Comparison of ENCODE assay signal across 1 cellular context in genomic region chr11:59135648-59136461, GRCh38.
A peak's percentile ranks its signal among the peaks of the same experiment; 100 is the strongest.
TF ChIP-seq lines count a peak whose summit lies in the region.

No MANE protein-coding gene starts in this region.

TF ChIP-seq in HepG2, 621 proteins besides CTCF, POLR2A, EP300 and RAD21 (continued from another document and continues in another):
- TF ChIP-seq ARID5B (CRISPR knock-in tag; IDR thresholded peaks at IDR 0.05) (peak; percentile 39; the same call in 1 of the 2 replicates), RFXANK (CRISPR knock-in tag; IDR thresholded peaks at IDR 0.05) (no peak), ZNF547 (CRISPR knock-in tag; IDR thresholded peaks at IDR 0.05) (0 out of 2 replicates have a peak, but pooled peaks have one; percentile 44), NFE2L1 (CRISPR knock-in tag; IDR thresholded peaks at IDR 0.05; ENCODE audit: borderline replicate concordance) (no peak), JDP2 (CRISPR knock-in tag; IDR thresholded peaks at IDR 0.05; ENCODE audit: borderline replicate concordance) (no peak), HDAC2 (CRISPR knock-in tag; IDR thresholded peaks at IDR 0.05) (peak; percentile 26; the same call in 1 of the 2 replicates), ZNF782 (CRISPR knock-in tag; IDR thresholded peaks at IDR 0.05; ENCODE audit: borderline replicate concordance) (no peak), RXRB (CRISPR knock-in tag; IDR thresholded peaks at IDR 0.05; ENCODE audit: borderline replicate concordance) (peak; percentile 48; the same call in 1 of the 2 replicates), MAZ (IDR thresholded peaks at IDR 0.05; ENCODE audit: borderline replicate concordance, low read depth, low read length) (peak; percentile 69; the same call in 1 of the 2 replicates), MAZ (CRISPR knock-in tag; IDR thresholded peaks at IDR 0.05; ENCODE audit: low read depth) (peak; percentile 71), ZNF562 (CRISPR knock-in tag; IDR thresholded peaks at IDR 0.05; ENCODE audit: borderline replicate concordance) (no peak), ZBTB7B (CRISPR knock-in tag; IDR thresholded peaks at IDR 0.05) (peak; percentile 53; the same call in 1 of the 2 replicates), TEAD3 (CRISPR knock-in tag; optimal IDR thresholded peaks at IDR 0.05; ENCODE audit: borderline replicate concordance) (peak; percentile 49), FOXK2 (IDR thresholded peaks at IDR 0.05) (0 out of 2 replicates have a peak, but pooled peaks have one; percentile 14), SP2 (CRISPR knock-in tag; IDR thresholded peaks at IDR 0.05) (no peak), FOXA3 (CRISPR knock-in tag; IDR thresholded peaks at IDR 0.05) (0 out of 2 replicates have a peak, but pooled peaks have one; percentile 14), ZFP36L1 (CRISPR knock-in tag; IDR thresholded peaks at IDR 0.05) (no peak), HIVEP1 (CRISPR knock-in tag; IDR thresholded peaks at IDR 0.05) (no peak), FOXK1 (CRISPR knock-in tag; IDR thresholded peaks at IDR 0.05; ENCODE audit: borderline replicate concordance, low read depth) (0 out of 2 replicates have a peak, but pooled peaks have one; percentile 19), ZGPAT (CRISPR knock-in tag; IDR thresholded peaks at IDR 0.05) (peak; percentile 59; the same call in 1 of the 2 replicates), BORCS8-MEF2B (CRISPR knock-in tag; IDR thresholded peaks at IDR 0.05) (peak; percentile 60; the same call in 1 of the 2 replicates), HDAC1 (CRISPR knock-in tag; IDR thresholded peaks at IDR 0.05) (peak; percentile 45; the same call in 1 of the 2 replicates), ZNF737 (CRISPR knock-in tag; IDR thresholded peaks at IDR 0.05; ENCODE audit: borderline replicate concordance) (no peak), NFATC3 (CRISPR knock-in tag; IDR thresholded peaks at IDR 0.05) (0 out of 2 replicates have a peak, but pooled peaks have one; percentile 48), NBN (conservative IDR thresholded peaks at IDR 0.05) (no peak), SMC3 (IDR thresholded peaks at IDR 0.05; ENCODE audit: low read length) (peak; percentile 46; the same call in 1 of the 2 replicates), ADNP (CRISPR knock-in tag; IDR thresholded peaks at IDR 0.05) (no peak), ARID4A (CRISPR knock-in tag; IDR thresholded peaks at IDR 0.05; ENCODE audit: borderline replicate concordance) (peak; percentile 33; the same call in 1 of the 2 replicates), MYNN (CRISPR knock-in tag; IDR thresholded peaks at IDR 0.05; ENCODE audit: low read depth) (no peak), KDM3A (CRISPR knock-in tag; IDR thresholded peaks at IDR 0.05; ENCODE audit: low read depth) (peak; percentile 89), ISL2 (CRISPR knock-in tag; IDR thresholded peaks at IDR 0.05) (no peak), KLF11 (CRISPR knock-in tag; IDR thresholded peaks at IDR 0.05) (0 out of 2 replicates have a peak, but pooled peaks have one; percentile 52)
- TF ChIP-seq, protein P1, sequence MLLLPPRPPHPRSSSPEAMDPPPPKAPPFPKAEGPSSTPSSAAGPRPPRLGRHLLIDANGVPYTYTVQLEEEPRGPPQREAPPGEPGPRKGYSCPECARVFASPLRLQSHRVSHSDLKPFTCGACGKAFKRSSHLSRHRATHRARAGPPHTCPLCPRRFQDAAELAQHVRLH (CRISPR knock-in tag; IDR thresholded peaks at IDR 0.05; ENCODE audit: borderline replicate concordance, low read depth) = peak; percentile 46; the same call in 1 of the 2 replicates
- TF ChIP-seq, protein P2, sequence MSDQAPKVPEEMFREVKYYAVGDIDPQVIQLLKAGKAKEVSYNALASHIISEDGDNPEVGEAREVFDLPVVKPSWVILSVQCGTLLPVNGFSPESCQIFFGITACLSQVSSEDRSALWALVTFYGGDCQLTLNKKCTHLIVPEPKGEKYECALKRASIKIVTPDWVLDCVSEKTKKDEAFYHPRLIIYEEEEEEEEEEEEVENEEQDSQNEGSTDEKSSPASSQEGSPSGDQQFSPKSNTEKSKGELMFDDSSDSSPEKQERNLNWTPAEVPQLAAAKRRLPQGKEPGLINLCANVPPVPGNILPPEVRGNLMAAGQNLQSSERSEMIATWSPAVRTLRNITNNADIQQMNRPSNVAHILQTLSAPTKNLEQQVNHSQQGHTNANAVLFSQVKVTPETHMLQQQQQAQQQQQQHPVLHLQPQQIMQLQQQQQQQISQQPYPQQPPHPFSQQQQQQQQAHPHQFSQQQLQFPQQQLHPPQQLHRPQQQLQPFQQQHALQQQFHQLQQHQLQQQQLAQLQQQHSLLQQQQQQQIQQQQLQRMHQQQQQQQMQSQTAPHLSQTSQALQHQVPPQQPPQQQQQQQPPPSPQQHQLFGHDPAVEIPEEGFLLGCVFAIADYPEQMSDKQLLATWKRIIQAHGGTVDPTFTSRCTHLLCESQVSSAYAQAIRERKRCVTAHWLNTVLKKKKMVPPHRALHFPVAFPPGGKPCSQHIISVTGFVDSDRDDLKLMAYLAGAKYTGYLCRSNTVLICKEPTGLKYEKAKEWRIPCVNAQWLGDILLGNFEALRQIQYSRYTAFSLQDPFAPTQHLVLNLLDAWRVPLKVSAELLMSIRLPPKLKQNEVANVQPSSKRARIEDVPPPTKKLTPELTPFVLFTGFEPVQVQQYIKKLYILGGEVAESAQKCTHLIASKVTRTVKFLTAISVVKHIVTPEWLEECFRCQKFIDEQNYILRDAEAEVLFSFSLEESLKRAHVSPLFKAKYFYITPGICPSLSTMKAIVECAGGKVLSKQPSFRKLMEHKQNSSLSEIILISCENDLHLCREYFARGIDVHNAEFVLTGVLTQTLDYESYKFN (CRISPR knock-in tag; conservative IDR thresholded peaks at IDR 0.05) = 0 out of 2 replicates have a peak, but pooled peaks have one; percentile 35
- TF ChIP-seq, protein P3, sequence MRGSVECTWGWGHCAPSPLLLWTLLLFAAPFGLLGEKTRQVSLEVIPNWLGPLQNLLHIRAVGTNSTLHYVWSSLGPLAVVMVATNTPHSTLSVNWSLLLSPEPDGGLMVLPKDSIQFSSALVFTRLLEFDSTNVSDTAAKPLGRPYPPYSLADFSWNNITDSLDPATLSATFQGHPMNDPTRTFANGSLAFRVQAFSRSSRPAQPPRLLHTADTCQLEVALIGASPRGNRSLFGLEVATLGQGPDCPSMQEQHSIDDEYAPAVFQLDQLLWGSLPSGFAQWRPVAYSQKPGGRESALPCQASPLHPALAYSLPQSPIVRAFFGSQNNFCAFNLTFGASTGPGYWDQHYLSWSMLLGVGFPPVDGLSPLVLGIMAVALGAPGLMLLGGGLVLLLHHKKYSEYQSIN (CRISPR knock-in tag; IDR thresholded peaks at IDR 0.05; ENCODE audit: borderline replicate concordance) = no peak
- TF ChIP-seq, protein P4, sequence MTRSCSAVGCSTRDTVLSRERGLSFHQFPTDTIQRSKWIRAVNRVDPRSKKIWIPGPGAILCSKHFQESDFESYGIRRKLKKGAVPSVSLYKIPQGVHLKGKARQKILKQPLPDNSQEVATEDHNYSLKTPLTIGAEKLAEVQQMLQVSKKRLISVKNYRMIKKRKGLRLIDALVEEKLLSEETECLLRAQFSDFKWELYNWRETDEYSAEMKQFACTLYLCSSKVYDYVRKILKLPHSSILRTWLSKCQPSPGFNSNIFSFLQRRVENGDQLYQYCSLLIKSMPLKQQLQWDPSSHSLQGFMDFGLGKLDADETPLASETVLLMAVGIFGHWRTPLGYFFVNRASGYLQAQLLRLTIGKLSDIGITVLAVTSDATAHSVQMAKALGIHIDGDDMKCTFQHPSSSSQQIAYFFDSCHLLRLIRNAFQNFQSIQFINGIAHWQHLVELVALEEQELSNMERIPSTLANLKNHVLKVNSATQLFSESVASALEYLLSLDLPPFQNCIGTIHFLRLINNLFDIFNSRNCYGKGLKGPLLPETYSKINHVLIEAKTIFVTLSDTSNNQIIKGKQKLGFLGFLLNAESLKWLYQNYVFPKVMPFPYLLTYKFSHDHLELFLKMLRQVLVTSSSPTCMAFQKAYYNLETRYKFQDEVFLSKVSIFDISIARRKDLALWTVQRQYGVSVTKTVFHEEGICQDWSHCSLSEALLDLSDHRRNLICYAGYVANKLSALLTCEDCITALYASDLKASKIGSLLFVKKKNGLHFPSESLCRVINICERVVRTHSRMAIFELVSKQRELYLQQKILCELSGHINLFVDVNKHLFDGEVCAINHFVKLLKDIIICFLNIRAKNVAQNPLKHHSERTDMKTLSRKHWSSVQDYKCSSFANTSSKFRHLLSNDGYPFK (CRISPR knock-in tag; IDR thresholded peaks at IDR 0.05; ENCODE audit: borderline replicate concordance) = peak; percentile 40; the same call in 1 of the 2 replicates
- TF ChIP-seq, protein P5, sequence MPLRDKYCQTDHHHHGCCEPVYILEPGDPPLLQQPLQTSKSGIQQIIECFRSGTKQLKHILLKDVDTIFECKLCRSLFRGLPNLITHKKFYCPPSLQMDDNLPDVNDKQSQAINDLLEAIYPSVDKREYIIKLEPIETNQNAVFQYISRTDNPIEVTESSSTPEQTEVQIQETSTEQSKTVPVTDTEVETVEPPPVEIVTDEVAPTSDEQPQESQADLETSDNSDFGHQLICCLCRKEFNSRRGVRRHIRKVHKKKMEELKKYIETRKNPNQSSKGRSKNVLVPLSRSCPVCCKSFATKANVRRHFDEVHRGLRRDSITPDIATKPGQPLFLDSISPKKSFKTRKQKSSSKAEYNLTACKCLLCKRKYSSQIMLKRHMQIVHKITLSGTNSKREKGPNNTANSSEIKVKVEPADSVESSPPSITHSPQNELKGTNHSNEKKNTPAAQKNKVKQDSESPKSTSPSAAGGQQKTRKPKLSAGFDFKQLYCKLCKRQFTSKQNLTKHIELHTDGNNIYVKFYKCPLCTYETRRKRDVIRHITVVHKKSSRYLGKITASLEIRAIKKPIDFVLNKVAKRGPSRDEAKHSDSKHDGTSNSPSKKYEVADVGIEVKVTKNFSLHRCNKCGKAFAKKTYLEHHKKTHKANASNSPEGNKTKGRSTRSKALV (CRISPR knock-in tag; IDR thresholded peaks at IDR 0.05) = peak; percentile 39; the same call in 1 of the 2 replicates
